ENCODE assay signal across 8 cellular contexts in the genomic region with DNA sequence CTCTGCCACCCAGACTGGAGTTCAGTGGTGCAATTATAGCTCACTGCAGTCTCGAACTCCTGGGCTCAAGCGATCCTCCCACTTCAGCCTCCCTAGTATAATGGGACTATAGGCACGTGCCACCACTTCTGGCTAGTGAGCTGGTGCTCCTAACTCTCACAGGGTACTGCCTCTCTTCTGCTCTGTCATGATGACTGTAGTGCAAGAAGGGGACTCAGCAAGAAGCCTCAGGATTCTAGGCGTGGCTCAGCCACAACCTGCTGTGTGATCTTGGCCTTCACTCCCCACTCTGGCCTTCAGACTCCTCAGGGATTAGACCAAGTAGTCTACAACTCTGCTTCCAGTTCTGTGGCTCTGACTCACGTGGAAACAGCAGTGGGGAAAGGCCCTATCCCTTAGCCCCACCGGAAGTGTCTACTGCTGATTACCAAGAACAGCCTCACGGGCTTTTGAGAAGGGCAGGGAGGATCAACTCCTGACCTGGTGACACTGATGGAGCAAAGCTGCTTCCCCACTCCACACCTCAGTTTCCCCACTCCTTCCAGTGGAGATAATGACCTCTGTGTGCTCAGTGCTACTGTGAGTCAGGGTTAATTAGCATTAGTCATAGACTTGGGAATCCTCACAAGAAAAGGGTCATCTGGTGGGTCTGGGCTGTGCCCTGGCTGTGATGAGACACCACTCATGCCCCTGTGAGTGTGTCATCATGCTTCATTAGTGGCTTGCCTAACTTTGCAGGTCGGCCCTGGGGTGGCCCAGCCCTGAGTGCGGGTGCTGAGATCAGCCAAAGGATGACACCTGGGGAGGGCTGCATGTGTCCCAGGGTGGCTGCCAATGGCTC. TPM values are rescaled to one million over a fixed set of nuclear protein-coding genes. Genes with fewer than 3 reads are reported as not detected.
A peak's percentile ranks its signal among the peaks of the same experiment; 100 is the strongest.
DNase-seq lines count a peak whose midpoint lies in the region; ATAC-seq, FAIRE-seq and TF ChIP-seq lines count a peak whose summit lies in the region.

No MANE protein-coding gene starts in this region.

- peaks cover 23% of the 10 kb centered on the region for H3K4me1 ChIP-seq in astrocyte (ENCODE audit: insufficient read depth, low read length)

- H3K27ac Mint-ChIP-seq in astrocyte (ENCODE audit: unreplicated experiment) = peak overlapping the region; percentile 90

- H3K36me3 Mint-ChIP-seq in astrocyte (ENCODE audit: low read depth, unreplicated experiment) = no peaks in the 10 kb centered on the region

- peak overlapping the region; percentile 53 for H3K4me2 ChIP-seq in astrocyte (ENCODE audit: low read length)

- no peak for TF ChIP-seq RAD21 in Ishikawa (IDR thresholded peaks at IDR 0.05; ENCODE audit: low read depth)

- FAIRE-seq in astrocyte (lab: Jason Lieb, UNC) = peak; percentile 43

- H3K36me3 ChIP-seq in astrocyte (ENCODE audit: insufficient read depth, low read length) = no peaks in the 10 kb centered on the region

- H2AFZ ChIP-seq in astrocyte (ENCODE audit: low read depth, low read length) = no peak overlapping the region

- H3K9me3 ChIP-seq in astrocyte (ENCODE audit: insufficient read depth, low read depth, low read length) = no peaks in the 10 kb centered on the region

- H3K4me3 ChIP-seq in astrocyte (ENCODE audit: insufficient read depth, low read depth, low read length) = no peak overlapping the region

- peak overlapping the region; percentile 54 for H3K4me3 Mint-ChIP-seq in astrocyte (ENCODE audit: unreplicated experiment)

- peak; percentile 62; the same call in 1 of the 2 replicates for TF ChIP-seq EP300 in Ishikawa (IDR thresholded peaks at IDR 0.05; ENCODE audit: borderline replicate concordance)

- peak; percentile 33 for ATAC-seq in GM21515 (IDR thresholded peaks at IDR 0.05; ENCODE audit: unreplicated experiment)

- DNase-seq in ELF-1 (ENCODE audit: low read depth, low spot score) = peak; percentile 50
- peak; percentile 87 for DNase-seq in astrocyte (ENCODE audit: low read depth)
- DNase-seq in lung microvascular endothelial cell (ENCODE audit: low read depth in 2 of 2) = peak; percentile 22 to 85
- no peak for DNase-seq in central memory CD4-positive, alpha-beta T cell
- no peak for DNase-seq in NCI-H2029 treated with DMSO at 0.1 percent for 48 hours (lab: John Stamatoyannopoulos, UW)
- DNase-seq in NCI-H1417 treated with DMSO at 0.1 percent for 48 hours (lab: John Stamatoyannopoulos, UW) = no peak

- TF ChIP-seq CTCF in astrocyte (IDR thresholded peaks at IDR 0.05; ENCODE audit: insufficient read depth, low read depth, low read length) = no peak

- H4K20me1 ChIP-seq in astrocyte (ENCODE audit: insufficient read depth, low read length) = no peaks in the 10 kb centered on the region

- H3K27me3 ChIP-seq in astrocyte (ENCODE audit: insufficient read depth, low read length) = no peaks in the 10 kb centered on the region

- H3K79me2 ChIP-seq in astrocyte (ENCODE audit: insufficient read depth, low read length) = no peaks in the 10 kb centered on the region

- peak overlapping the region; percentile 76 for H3K27ac ChIP-seq in astrocyte (ENCODE audit: low read depth, low read length)

- H3K27me3 Mint-ChIP-seq in astrocyte (ENCODE audit: low read depth, unreplicated experiment) = no peaks in the 10 kb centered on the region

- H3K9me3 Mint-ChIP-seq in astrocyte (ENCODE audit: unreplicated experiment) = no peaks in the 10 kb centered on the region

- H3K4me1 Mint-ChIP-seq in astrocyte (ENCODE audit: low read depth, unreplicated experiment) = peaks cover 15% of the 10 kb centered on the region

- peak overlapping the region; percentile 62 for H3K9ac ChIP-seq in astrocyte (ENCODE audit: low read length)

TF ChIP-seq in Ishikawa, 13 proteins besides CTCF, POLR2A, EP300 and RAD21:
- TF ChIP-seq TEAD4 (IDR thresholded peaks at IDR 0.05) (no peak), TAF1 (IDR thresholded peaks at IDR 0.05; ENCODE audit: low read depth) (no peak), ZBTB7A (IDR thresholded peaks at IDR 0.05; ENCODE audit: low read depth) (no peak; the same call in 1 of the 2 replicates), CEBPB (IDR thresholded peaks at IDR 0.05) (no peak), CREB1 (IDR thresholded peaks at IDR 0.05; ENCODE audit: low read depth) (no peak), FOXM1 (IDR thresholded peaks at IDR 0.05; ENCODE audit: borderline replicate concordance, low read depth) (no peak), TCF12 (IDR thresholded peaks at IDR 0.05; ENCODE audit: low read depth) (no peak; the same call in 1 of the 2 replicates), NFIC (IDR thresholded peaks at IDR 0.05) (no peak), EGR1 (IDR thresholded peaks at IDR 0.05) (no peak), YY1 (IDR thresholded peaks at IDR 0.05; ENCODE audit: low read depth) (no peak; the same call in 1 of the 2 replicates)
- TF ChIP-seq, protein P1, sequence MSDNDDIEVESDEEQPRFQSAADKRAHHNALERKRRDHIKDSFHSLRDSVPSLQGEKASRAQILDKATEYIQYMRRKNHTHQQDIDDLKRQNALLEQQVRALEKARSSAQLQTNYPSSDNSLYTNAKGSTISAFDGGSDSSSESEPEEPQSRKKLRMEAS (IDR thresholded peaks at IDR 0.05) = no peak
- TF ChIP-seq, protein P2, sequence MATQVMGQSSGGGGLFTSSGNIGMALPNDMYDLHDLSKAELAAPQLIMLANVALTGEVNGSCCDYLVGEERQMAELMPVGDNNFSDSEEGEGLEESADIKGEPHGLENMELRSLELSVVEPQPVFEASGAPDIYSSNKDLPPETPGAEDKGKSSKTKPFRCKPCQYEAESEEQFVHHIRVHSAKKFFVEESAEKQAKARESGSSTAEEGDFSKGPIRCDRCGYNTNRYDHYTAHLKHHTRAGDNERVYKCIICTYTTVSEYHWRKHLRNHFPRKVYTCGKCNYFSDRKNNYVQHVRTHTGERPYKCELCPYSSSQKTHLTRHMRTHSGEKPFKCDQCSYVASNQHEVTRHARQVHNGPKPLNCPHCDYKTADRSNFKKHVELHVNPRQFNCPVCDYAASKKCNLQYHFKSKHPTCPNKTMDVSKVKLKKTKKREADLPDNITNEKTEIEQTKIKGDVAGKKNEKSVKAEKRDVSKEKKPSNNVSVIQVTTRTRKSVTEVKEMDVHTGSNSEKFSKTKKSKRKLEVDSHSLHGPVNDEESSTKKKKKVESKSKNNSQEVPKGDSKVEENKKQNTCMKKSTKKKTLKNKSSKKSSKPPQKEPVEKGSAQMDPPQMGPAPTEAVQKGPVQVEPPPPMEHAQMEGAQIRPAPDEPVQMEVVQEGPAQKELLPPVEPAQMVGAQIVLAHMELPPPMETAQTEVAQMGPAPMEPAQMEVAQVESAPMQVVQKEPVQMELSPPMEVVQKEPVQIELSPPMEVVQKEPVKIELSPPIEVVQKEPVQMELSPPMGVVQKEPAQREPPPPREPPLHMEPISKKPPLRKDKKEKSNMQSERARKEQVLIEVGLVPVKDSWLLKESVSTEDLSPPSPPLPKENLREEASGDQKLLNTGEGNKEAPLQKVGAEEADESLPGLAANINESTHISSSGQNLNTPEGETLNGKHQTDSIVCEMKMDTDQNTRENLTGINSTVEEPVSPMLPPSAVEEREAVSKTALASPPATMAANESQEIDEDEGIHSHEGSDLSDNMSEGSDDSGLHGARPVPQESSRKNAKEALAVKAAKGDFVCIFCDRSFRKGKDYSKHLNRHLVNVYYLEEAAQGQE (IDR thresholded peaks at IDR 0.05; ENCODE audit: low read depth) = no peak
- TF ChIP-seq, protein P3, sequence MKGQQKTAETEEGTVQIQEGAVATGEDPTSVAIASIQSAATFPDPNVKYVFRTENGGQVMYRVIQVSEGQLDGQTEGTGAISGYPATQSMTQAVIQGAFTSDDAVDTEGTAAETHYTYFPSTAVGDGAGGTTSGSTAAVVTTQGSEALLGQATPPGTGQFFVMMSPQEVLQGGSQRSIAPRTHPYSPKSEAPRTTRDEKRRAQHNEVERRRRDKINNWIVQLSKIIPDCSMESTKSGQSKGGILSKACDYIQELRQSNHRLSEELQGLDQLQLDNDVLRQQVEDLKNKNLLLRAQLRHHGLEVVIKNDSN (IDR thresholded peaks at IDR 0.05) = no peak

RNA-seq across cellular contexts. Expression of gene ZC3HC1, which starts 41.1 kb away (rescaled TPM):
- total RNA-seq in astrocyte (22.3 and 25.4 TPM in 2 replicates), lung microvascular endothelial cell (12.4 and 15.9 TPM in 2 replicates)

RNA-seq across cellular contexts. Expression of gene UBE2H, which starts 57.3 kb away (rescaled TPM):
- total RNA-seq in astrocyte (171 and 194 TPM in 2 replicates), lung microvascular endothelial cell (41.0 and 41.1 TPM in 2 replicates)

Comparison
In these comparisons a context has a peak if more than half of its experiments do, and no peak if none do; other contexts are left out.
1. DNase-seq: peak in ELF-1 (single experiment), astrocyte (single experiment) and lung microvascular endothelial cell (2 of 2); none in central memory CD4-positive, alpha-beta T cell (single experiment), NCI-H2029 treated with DMSO at 0.1 percent for 48 hours (single experiment) and NCI-H1417 treated with DMSO at 0.1 percent for 48 hours (single experiment).